1 cellular context compared by ENCODE assay signal in the genomic region with DNA sequence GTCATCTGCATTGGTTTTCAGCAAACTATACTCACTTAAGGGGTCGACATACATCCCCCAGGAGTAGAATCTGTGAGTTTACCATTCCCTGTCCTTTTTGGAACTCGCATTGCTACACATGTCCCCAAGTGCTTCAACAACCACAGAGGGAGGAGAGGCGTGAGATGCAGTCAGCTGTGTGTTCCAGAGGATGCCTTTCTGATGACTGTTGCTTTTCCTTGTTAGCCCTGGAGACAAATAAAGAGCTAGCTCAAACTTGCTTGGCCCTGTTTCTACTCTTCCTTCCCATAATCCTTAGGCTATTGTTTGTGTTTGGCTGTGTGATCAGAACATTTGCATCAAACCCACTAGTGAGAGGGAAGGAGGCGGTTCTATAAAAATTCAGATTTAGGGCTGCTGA.
TF ChIP-seq lines count a peak whose summit lies in the region.

No MANE protein-coding gene starts in this region.

TF ChIP-seq in IMR-90, 13 proteins besides CTCF, POLR2A, EP300 and RAD21:
- no peak for TF ChIP-seq FOS (IDR thresholded peaks at IDR 0.05; ENCODE audit: low read depth, low read length)
- TF ChIP-seq MAFK (IDR thresholded peaks at IDR 0.05; ENCODE audit: low read depth, low read length): no peak
- no peak for TF ChIP-seq CEBPB (IDR thresholded peaks at IDR 0.05; ENCODE audit: low read depth, low read length)
- TF ChIP-seq, protein P1, sequence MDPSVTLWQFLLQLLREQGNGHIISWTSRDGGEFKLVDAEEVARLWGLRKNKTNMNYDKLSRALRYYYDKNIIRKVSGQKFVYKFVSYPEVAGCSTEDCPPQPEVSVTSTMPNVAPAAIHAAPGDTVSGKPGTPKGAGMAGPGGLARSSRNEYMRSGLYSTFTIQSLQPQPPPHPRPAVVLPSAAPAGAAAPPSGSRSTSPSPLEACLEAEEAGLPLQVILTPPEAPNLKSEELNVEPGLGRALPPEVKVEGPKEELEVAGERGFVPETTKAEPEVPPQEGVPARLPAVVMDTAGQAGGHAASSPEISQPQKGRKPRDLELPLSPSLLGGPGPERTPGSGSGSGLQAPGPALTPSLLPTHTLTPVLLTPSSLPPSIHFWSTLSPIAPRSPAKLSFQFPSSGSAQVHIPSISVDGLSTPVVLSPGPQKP (IDR thresholded peaks at IDR 0.05; ENCODE audit: borderline replicate concordance, low read depth, low read length): no peak
- TF ChIP-seq RFX5 (IDR thresholded peaks at IDR 0.05; ENCODE audit: low read depth, low read length): no peak
- no peak for TF ChIP-seq MAZ (IDR thresholded peaks at IDR 0.05; ENCODE audit: borderline replicate concordance, low read depth, low read length)
- no peak for TF ChIP-seq SMC3 (IDR thresholded peaks at IDR 0.05; ENCODE audit: low read depth, low read length)
- TF ChIP-seq BHLHE40 (IDR thresholded peaks at IDR 0.05; ENCODE audit: low read depth, low read length): no peak
